ENCODE assay signal across 13 cellular contexts in the genomic region with DNA sequence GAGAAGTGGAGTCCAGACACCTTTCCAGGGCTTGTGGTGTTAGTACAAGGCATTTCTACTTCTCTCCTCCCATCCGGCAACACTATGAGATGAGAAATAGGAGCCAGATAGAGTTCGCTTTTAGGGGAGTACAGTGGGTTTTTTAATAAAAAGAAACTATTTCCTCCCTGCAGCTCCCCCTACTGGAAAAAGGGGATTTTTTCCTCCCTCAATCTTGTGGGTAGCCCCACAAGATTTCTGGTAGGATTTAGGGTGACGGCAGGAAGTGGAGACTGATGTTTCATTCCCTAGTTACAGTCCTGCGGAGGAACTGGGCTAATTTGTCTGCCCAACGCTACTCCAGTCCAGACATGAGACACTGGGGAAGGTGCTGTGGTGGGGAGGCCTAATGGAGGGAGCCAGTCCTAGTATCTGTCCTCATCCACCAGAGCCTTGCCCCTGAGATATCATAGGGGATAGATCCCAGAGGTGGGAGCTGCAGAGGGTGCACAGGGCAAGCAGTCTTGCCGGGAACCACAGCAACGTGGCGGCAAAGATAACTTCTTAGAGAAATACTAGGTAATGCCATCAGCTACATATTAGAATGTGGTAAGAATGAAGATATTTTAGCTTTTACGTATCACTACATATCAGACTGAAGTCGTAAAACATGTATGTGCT. TPM values are rescaled to one million over a fixed set of nuclear protein-coding genes. Genes with fewer than 3 reads are reported as not detected.
A peak's percentile ranks its signal among the peaks of the same experiment; 100 is the strongest.
DNase-seq lines count a peak whose midpoint lies in the region; FAIRE-seq and TF ChIP-seq lines count a peak whose summit lies in the region.
"Had no signal": no experiment of that assay in that cellular context is flagged by ENCODE, and none has a peak within 500 bp of the region (broad histone marks: within the 10 kb centered on the region; RNA-seq: fewer than 3 reads in every experiment).

No MANE protein-coding gene starts in this region.

- FAIRE-seq in bronchial epithelial cell (lab: Jason Lieb, UNC), result no peak

- peaks cover 1% of the 10 kb centered on the region for H3K9me3 Mint-ChIP-seq in nephron progenitor cell
- no peaks in the 10 kb centered on the region for H3K9me3 Mint-ChIP-seq in activated T-helper 2 cell treated with anti-CD3 and anti-CD28 coated beads, Interferon-gamma antibody, Interleukin-2, Interleukin-4, amounts not matched to agents 10 μg/mL and 5 μg/mL and 100 μg/mL, durations not matched to agents 14 hours and 24 hours and 36 hours

- no peaks in the 10 kb centered on the region for H3K27me3 ChIP-seq in KMS-11 (ENCODE audit: insufficient read depth, low read depth)
- H3K27me3 ChIP-seq in bronchial epithelial cell (ENCODE audit: control insufficient read depth, insufficient read depth, low read length), result no peaks in the 10 kb centered on the region
- H3K27me3 ChIP-seq: gastrocnemius medialis had no signal

- TF ChIP-seq CTCF in KMS-11 (conservative IDR thresholded peaks at IDR 0.05; ENCODE audit: low read depth, low read length) (peak; percentile 54), bronchial epithelial cell (IDR thresholded peaks at IDR 0.05; ENCODE audit: insufficient read depth, low read length, severe bottlenecking) (peak; percentile 49), nephron progenitor cell (IDR thresholded peaks at IDR 0.05) (peak; percentile 41)

- no peaks in the 10 kb centered on the region for H3K4me1 Mint-ChIP-seq in nephron progenitor cell
- H3K4me1 Mint-ChIP-seq in activated T-helper 2 cell treated with anti-CD3 and anti-CD28 coated beads, Interferon-gamma antibody, Interleukin-2, Interleukin-4, amounts not matched to agents 10 μg/mL and 5 μg/mL and 100 μg/mL, durations not matched to agents 14 hours and 24 hours and 36 hours (ENCODE audit: low read depth), result no peaks in the 10 kb centered on the region

- intact Hi-C loops in activated T-helper 2 cell treated with anti-CD3 and anti-CD28 coated beads, Interferon-gamma antibody, Interleukin-2, Interleukin-4, amounts not matched to agents 10 μg/mL and 5 μg/mL and 100 μg/mL, durations not matched to agents 14 hours and 24 hours and 36 hours (cut with micrococcal nuclease), result no loop called here

- H3K4me1 ChIP-seq in KMS-11 (ENCODE audit: low read depth, poor library complexity, severe bottlenecking), result no peaks in the 10 kb centered on the region
- H3K4me1 ChIP-seq: gastrocnemius medialis had no signal

- DNase-seq in EH (ENCODE audit: low read depth) (peak; percentile 3), bronchial epithelial cell (ENCODE audit: low read depth) (no peak), nephron progenitor cell (peak; percentile 3), NCI-H2171 treated with DMSO at 0.1 percent for 48 hours (lab: John Stamatoyannopoulos, UW) (no peak), NCI-H2196 treated with DMSO at 0.1 percent for 48 hours (lab: John Stamatoyannopoulos, UW; ENCODE audit: unreplicated experiment) (no peak)
- DNase-seq in activated CD8-positive, alpha-beta memory T cell treated with anti-CD3 and anti-CD28 coated beads, Interleukin-2, amount 50 U/mL, for 4 hours, result no peak
- DNase-seq in activated T-helper 2 cell treated with anti-CD3 and anti-CD28 coated beads, Interferon-gamma antibody, Interleukin-2, Interleukin-4, amounts not matched to agents 10 μg/mL and 5 μg/mL and 100 μg/mL, durations not matched to agents 14 hours and 24 hours and 36 hours (ENCODE audit: low spot score), result no peak
- DNase-seq: amygdala, gastrocnemius medialis, NCI-H187, SW 1271 had no signal

- H3K79me2 ChIP-seq in KMS-11 (ENCODE audit: insufficient read depth, low read depth), result no peaks in the 10 kb centered on the region

- H3K4me3 ChIP-seq in KMS-11 (IDR thresholded peaks at IDR 0.05; ENCODE audit: insufficient read depth, low read depth, low read length), result no peak overlapping the region
- H3K4me3 ChIP-seq in bronchial epithelial cell (ENCODE audit: low read depth, low read length), result no peak overlapping the region
- H3K4me3 ChIP-seq: gastrocnemius medialis had no signal

- H3K36me3 ChIP-seq in KMS-11 (ENCODE audit: insufficient read depth), result no peaks in the 10 kb centered on the region
- no peaks in the 10 kb centered on the region for H3K36me3 ChIP-seq in bronchial epithelial cell (ENCODE audit: control insufficient read depth, insufficient read depth, low read length)
- H3K36me3 ChIP-seq: gastrocnemius medialis had no signal

- H3K4me2 ChIP-seq in KMS-11, result no peak overlapping the region

- H4K20me1 ChIP-seq in KMS-11 (ENCODE audit: insufficient read depth), result no peaks in the 10 kb centered on the region

- no peak overlapping the region for H3K4me3 Mint-ChIP-seq in nephron progenitor cell
- H3K4me3 Mint-ChIP-seq in activated T-helper 2 cell treated with anti-CD3 and anti-CD28 coated beads, Interferon-gamma antibody, Interleukin-2, Interleukin-4, amounts not matched to agents 10 μg/mL and 5 μg/mL and 100 μg/mL, durations not matched to agents 14 hours and 24 hours and 36 hours (ENCODE audit: low read depth), result no peak overlapping the region
- H3K4me3 Mint-ChIP-seq: stimulated activated naive CD8-positive, alpha-beta T cell treated with anti-CD3 and anti-CD28 coated beads, Interleukin-15, Interleukin-2, amounts not matched to agents 100 ng/mL and 50 ng/mL, for 24 hours had no signal

- no peak overlapping the region for H2AFZ ChIP-seq in KMS-11 (ENCODE audit: low read depth)

- no peak overlapping the region for H3K27ac Mint-ChIP-seq in nephron progenitor cell
- no peak overlapping the region for H3K27ac Mint-ChIP-seq in activated T-helper 2 cell treated with anti-CD3 and anti-CD28 coated beads, Interferon-gamma antibody, Interleukin-2, Interleukin-4, amounts not matched to agents 10 μg/mL and 5 μg/mL and 100 μg/mL, durations not matched to agents 14 hours and 24 hours and 36 hours
- H3K27ac Mint-ChIP-seq: stimulated activated naive CD8-positive, alpha-beta T cell treated with anti-CD3 and anti-CD28 coated beads, Interleukin-15, Interleukin-2, amounts not matched to agents 100 ng/mL and 50 ng/mL, for 24 hours had no signal

- H3K27me3 Mint-ChIP-seq in nephron progenitor cell (ENCODE audit: low read depth, poor library complexity), result no peaks in the 10 kb centered on the region
- no peaks in the 10 kb centered on the region for H3K27me3 Mint-ChIP-seq in activated T-helper 2 cell treated with anti-CD3 and anti-CD28 coated beads, Interferon-gamma antibody, Interleukin-2, Interleukin-4, amounts not matched to agents 10 μg/mL and 5 μg/mL and 100 μg/mL, durations not matched to agents 14 hours and 24 hours and 36 hours (ENCODE audit: low read depth)
- H3K27me3 Mint-ChIP-seq: stimulated activated naive CD8-positive, alpha-beta T cell treated with anti-CD3 and anti-CD28 coated beads, Interleukin-15, Interleukin-2, amounts not matched to agents 100 ng/mL and 50 ng/mL, for 24 hours had no signal

- H3K36me3 Mint-ChIP-seq in nephron progenitor cell (ENCODE audit: low read depth), result no peaks in the 10 kb centered on the region
- H3K36me3 Mint-ChIP-seq in activated T-helper 2 cell treated with anti-CD3 and anti-CD28 coated beads, Interferon-gamma antibody, Interleukin-2, Interleukin-4, amounts not matched to agents 10 μg/mL and 5 μg/mL and 100 μg/mL, durations not matched to agents 14 hours and 24 hours and 36 hours (ENCODE audit: low read depth), result no peaks in the 10 kb centered on the region

- H3K27ac ChIP-seq in KMS-11, result no peak overlapping the region
- H3K27ac ChIP-seq: gastrocnemius medialis had no signal

- H3K9ac ChIP-seq in KMS-11, result no peak overlapping the region

RNA-seq across cellular contexts. Expression of gene PRKG2, which starts 45.6 kb away (rescaled TPM):
- 5.3 and 7.0 TPM in 2 replicates for total RNA-seq in bronchial epithelial cell
- 0.28 and 0.43 TPM in 2 replicates for total RNA-seq in activated T-helper 2 cell treated with anti-CD3 and anti-CD28 coated beads, Interferon-gamma antibody, Interleukin-2, Interleukin-4, amounts not matched to agents 10 μg/mL and 5 μg/mL and 100 μg/mL, durations not matched to agents 14 hours and 24 hours and 36 hours

Comparison
In these comparisons a context has a peak if more than half of its experiments do, and no peak if none do; other contexts are left out.
1. DNase-seq: peak in EH (single experiment) and nephron progenitor cell (single experiment); none in bronchial epithelial cell (single experiment), NCI-H2171 treated with DMSO at 0.1 percent for 48 hours (single experiment), NCI-H2196 treated with DMSO at 0.1 percent for 48 hours (single experiment), activated CD8-positive, alpha-beta memory T cell treated with anti-CD3 and anti-CD28 coated beads, Interleukin-2, amount 50 U/mL, for 4 hours (single experiment) and activated T-helper 2 cell treated with anti-CD3 and anti-CD28 coated beads, Interferon-gamma antibody, Interleukin-2, Interleukin-4, amounts not matched to agents 10 μg/mL and 5 μg/mL and 100 μg/mL, durations not matched to agents 14 hours and 24 hours and 36 hours (single experiment).
2. Peak in every context shown above with its lines, with median percentiles within 50 percentile points of each other: CTCF ChIP-seq.